In genomic region chr1:32105338-32105737, GRCh38 we compare ENCODE assay signal across 16 cellular contexts. TPM values are rescaled to one million over a fixed set of nuclear protein-coding genes. Genes with fewer than 3 reads are reported as not detected.
A peak's percentile ranks its signal among the peaks of the same experiment; 100 is the strongest.
DNase-seq lines count a peak whose midpoint lies in the region; ATAC-seq, FAIRE-seq and TF ChIP-seq lines count a peak whose summit lies in the region.
"Had no signal": no experiment of that assay in that cellular context is flagged by ENCODE, and none has a peak within 500 bp of the region (broad histone marks: within the 10 kb centered on the region; RNA-seq: fewer than 3 reads in every experiment).

No MANE protein-coding gene starts in this region.

- DNase-seq in activated naive CD4-positive, alpha-beta T cell treated with anti-CD3 and anti-CD28 coated beads, Interleukin-2, amount 50 U/mL, for 16 hours, result no peak
- no peak for DNase-seq in HEK293T (ENCODE audit: extremely low spot score)
- DNase-seq in mesenteric fat pad (ENCODE audit: low spot score), result peak; percentile 6
- no peak for DNase-seq in small intestine
- DNase-seq in activated gamma-delta T cell treated with Interleukin-2 at 50 U/mL for 16 hours, result no peak
- DNase-seq: ACHN; BE2C; Caco-2; CD8-positive, alpha-beta T cell; H7 had no signal

- H3K36me3 ChIP-seq in small intestine (ENCODE audit: control insufficient read depth in 2 of 2, insufficient read depth in 2 of 2, low read length in 2 of 2), result no peaks in the 10 kb centered on the region
- H3K36me3 ChIP-seq: BE2C had no signal

- H3K4me1 ChIP-seq in small intestine (ENCODE audit: control insufficient read depth in 2 of 2, insufficient read depth in 1 of 2, low read depth in 1 of 2, low read length in 1 of 2), result peaks cover 0 to 4% of the 10 kb centered on the region in 2 donors
- H3K4me1 ChIP-seq: BE2C had no signal

- POLR2A ChIA-PET in HEK293T (lab: Yijun Ruan, JAX), result no interaction called here

- 94 to 97% (median 94%) methylated on average over 1 of the region's 1 CpG for WGBS in small intestine, 3 donors

- H3K27ac ChIP-seq in small intestine (ENCODE audit: low read depth in 1 of 2, low read length in 1 of 2), result no peak overlapping the region
- H3K27ac ChIP-seq: C4-2B had no signal

- no peak overlapping the region for H3K4me3 ChIP-seq in small intestine (ENCODE audit: low read depth in 1 of 2, low read length in 2 of 2)
- H3K4me3 ChIP-seq: GM23338 had no signal

- H3K27me3 Mint-ChIP-seq in activated naive CD4-positive, alpha-beta T cell treated with anti-CD3 and anti-CD28 coated beads, Interleukin-2, amount 50 U/mL, for 24 hours, result no peaks in the 10 kb centered on the region
- H3K27me3 Mint-ChIP-seq in stimulated activated memory B cell treated with anti-CD40 and anti-IgM and Interleukin-4, amounts not matched to agents 10 μg/mL and 1 μg/mL and 100 μg/mL, for 72 hours, result no peaks in the 10 kb centered on the region

- H3K27me3 ChIP-seq in small intestine (ENCODE audit: control insufficient read depth in 2 of 2, insufficient read depth in 2 of 2, low read length in 2 of 2), result no peaks in the 10 kb centered on the region
- H3K27me3 ChIP-seq: BE2C had no signal

- peaks cover 19% of the 10 kb centered on the region for H3K4me1 Mint-ChIP-seq in activated naive CD4-positive, alpha-beta T cell treated with anti-CD3 and anti-CD28 coated beads, Interleukin-2, amount 50 U/mL, for 24 hours
- H3K4me1 Mint-ChIP-seq in stimulated activated memory B cell treated with anti-CD40 and anti-IgM and Interleukin-4, amounts not matched to agents 10 μg/mL and 1 μg/mL and 100 μg/mL, for 72 hours, result peaks cover 19% of the 10 kb centered on the region

- peaks cover 4% of the 10 kb centered on the region for H3K36me3 Mint-ChIP-seq in activated naive CD4-positive, alpha-beta T cell treated with anti-CD3 and anti-CD28 coated beads, Interleukin-2, amount 50 U/mL, for 24 hours
- H3K36me3 Mint-ChIP-seq in stimulated activated memory B cell treated with anti-CD40 and anti-IgM and Interleukin-4, amounts not matched to agents 10 μg/mL and 1 μg/mL and 100 μg/mL, for 72 hours, result peaks cover 23% of the 10 kb centered on the region

- peak overlapping the region; percentile 76 for H3K27ac Mint-ChIP-seq in activated naive CD4-positive, alpha-beta T cell treated with anti-CD3 and anti-CD28 coated beads, Interleukin-2, amount 50 U/mL, for 24 hours
- peak overlapping the region; percentile 19 for H3K27ac Mint-ChIP-seq in stimulated activated memory B cell treated with anti-CD40 and anti-IgM and Interleukin-4, amounts not matched to agents 10 μg/mL and 1 μg/mL and 100 μg/mL, for 72 hours
- H3K27ac Mint-ChIP-seq: CD8-positive, alpha-beta T cell; GM23338 had no signal

- CTCF ChIA-PET in HEK293T (lab: Yijun Ruan, JAX), result interaction anchor here (1.1 kb wide), 1 partner anchor 141 kb away, joined by 3 read pairs; no protein-coding TSS in a partner anchor

- no peak for ATAC-seq in stimulated activated memory B cell treated with anti-CD40 and anti-IgM and Interleukin-4, amounts not matched to agents 10 μg/mL and 1 μg/mL and 100 μg/mL, for 72 hours
- ATAC-seq in HG02610 (IDR thresholded peaks at IDR 0.05; ENCODE audit: unreplicated experiment), result no peak
- ATAC-seq: CD8-positive, alpha-beta T cell; GM23338 had no signal

- no peaks in the 10 kb centered on the region for H3K9me3 ChIP-seq in small intestine (ENCODE audit: control insufficient read depth, low read depth)
- H3K9me3 ChIP-seq: BE2C, Caco-2 had no signal

- FAIRE-seq in small intestine (lab: Jason Lieb, UNC), result no peak
- FAIRE-seq: GM18507 had no signal

- no peaks in the 10 kb centered on the region for H3K9me3 Mint-ChIP-seq in activated naive CD4-positive, alpha-beta T cell treated with anti-CD3 and anti-CD28 coated beads, Interleukin-2, amount 50 U/mL, for 24 hours
- H3K9me3 Mint-ChIP-seq in stimulated activated memory B cell treated with anti-CD40 and anti-IgM and Interleukin-4, amounts not matched to agents 10 μg/mL and 1 μg/mL and 100 μg/mL, for 72 hours, result no peaks in the 10 kb centered on the region
- H3K9me3 Mint-ChIP-seq: CD8-positive, alpha-beta T cell; GM23338 had no signal

- no peak overlapping the region for H3K4me3 Mint-ChIP-seq in activated naive CD4-positive, alpha-beta T cell treated with anti-CD3 and anti-CD28 coated beads, Interleukin-2, amount 50 U/mL, for 24 hours
- H3K4me3 Mint-ChIP-seq in stimulated activated memory B cell treated with anti-CD40 and anti-IgM and Interleukin-4, amounts not matched to agents 10 μg/mL and 1 μg/mL and 100 μg/mL, for 72 hours, result no peak overlapping the region
- H3K4me3 Mint-ChIP-seq: CD8-positive, alpha-beta T cell; GM23338 had no signal

TF ChIP-seq in HEK293T, 16 proteins besides CTCF, POLR2A, EP300 and RAD21:
- TF ChIP-seq TARDBP (IDR thresholded peaks at IDR 0.05), result no peak
- peak; percentile 82 for TF ChIP-seq ZNF384 (IDR thresholded peaks at IDR 0.05)

RNA-seq across cellular contexts. Expression of gene KPNA6, which starts 2.5 kb away (rescaled TPM):
- total RNA-seq in mesenteric fat pad, result 73.7 TPM
- 10 to 100 TPM in 1 of 3 donors, 1 to 10 TPM in 2; 5.4 to 10.9 (median 7.4) TPM for polyA plus RNA-seq in small intestine

RNA-seq across cellular contexts. Expression of gene TMEM39B, which starts 32.6 kb away (rescaled TPM):
- 15.6 TPM for total RNA-seq in mesenteric fat pad
- polyA plus RNA-seq in small intestine, result 10 to 100 TPM in 1 of 3 donors, 1 to 10 TPM in 2; 4.2 to 11.5 (median 4.6) TPM
